Comparison of ENCODE assay signal across 9 cellular contexts in genomic region chr7:124856299-124856888, GRCh38.
A peak's percentile ranks its signal among the peaks of the same experiment; 100 is the strongest.
DNase-seq lines count a peak whose midpoint lies in the region; ATAC-seq, FAIRE-seq and TF ChIP-seq lines count a peak whose summit lies in the region.
"Had no signal": no experiment of that assay in that cellular context is flagged by ENCODE, and none has a peak within 500 bp of the region (broad histone marks: within the 10 kb centered on the region; RNA-seq: fewer than 3 reads in every experiment).

No MANE protein-coding gene starts in this region.

- in situ Hi-C loops in astrocyte of the spinal cord (cut with HindIII; ENCODE audit: low sequenced_read_pairs): no loop called here
- in situ Hi-C loops in HepG2 (cut with HindIII; ENCODE audit: extremely low pct_ligation_motif_present, low pct_unique_long_range_greater_than_20kb): loop anchor here (10.0 kb wide), 1 partner anchor 702 kb away; no protein-coding TSS in a partner anchor

- H3K9ac ChIP-seq in HepG2 (ENCODE audit: insufficient read depth, low read depth, low read length): no peak overlapping the region
- H3K9ac ChIP-seq: BLaER1 treated with 17β-estradiol and CSF1 and Interleukin-3, amounts not matched to agents 10 nM and 100 nM had no signal

- no peak overlapping the region for H3K27ac ChIP-seq in HepG2 (ENCODE audit: extremely low read length, insufficient read depth, low read length)
- H3K27ac ChIP-seq: BLaER1 treated with 17β-estradiol and CSF1 and Interleukin-3, amounts not matched to agents 10 nM and 100 nM had no signal

- TF ChIP-seq EP300 in HepG2 (IDR thresholded peaks at IDR 0.05; ENCODE audit: low read depth in 2 of 2, low read length in 2 of 2) (no peak), HepG2 (CRISPR knock-in tag; IDR thresholded peaks at IDR 0.05; ENCODE audit: borderline replicate concordance) (no peak)

- CTCF ChIA-PET in HepG2 (lab: Yijun Ruan, JAX; ENCODE audit: low intra/inter-chr PET ratio, low total read pairs): interaction anchor here (1.1 to 1.9 kb wide), 3 partner anchors 701 to 755 kb away, joined by 3 to 6 read pairs (median 5); no protein-coding TSS in a partner anchor

- H3K4me3 ChIP-seq in astrocyte of the spinal cord (ENCODE audit: low read depth, low read length) (no peak overlapping the region), HepG2 (replicated peaks in 1 of 3; ENCODE audit: insufficient read depth in 1 of 3, low read depth in 2 of 3, low read length in 3 of 3) (no peak overlapping the region)
- H3K4me3 ChIP-seq: BLaER1 treated with 17β-estradiol and CSF1 and Interleukin-3, amounts not matched to agents 10 nM and 100 nM had no signal

- 0 out of 2 replicates have a peak, but pooled peaks have one; percentile 27 for TF ChIP-seq RAD21 in HepG2 (CRISPR knock-in tag; IDR thresholded peaks at IDR 0.05)

- no peak for TF ChIP-seq POLR2A in H54 (IDR thresholded peaks at IDR 0.05; ENCODE audit: low read depth, low read length)
- TF ChIP-seq POLR2A in HepG2 (IDR thresholded peaks at IDR 0.05; ENCODE audit: insufficient read depth in 1 of 2, low read depth in 2 of 2, low read length in 2 of 2): no peak

- POLR2A ChIA-PET in HepG2 (lab: Yijun Ruan, JAX): no interaction called here

- H2AFZ ChIP-seq in HepG2 (ENCODE audit: low read length): no peak overlapping the region

- no peaks in the 10 kb centered on the region for H3K4me1 ChIP-seq in HepG2 (ENCODE audit: insufficient read depth, low read length)
- H3K4me1 ChIP-seq: BLaER1 treated with 17β-estradiol and CSF1 and Interleukin-3, amounts not matched to agents 10 nM and 100 nM had no signal

- 85% methylated on average over 3 of the region's 3 CpGs for WGBS in HepG2 (ENCODE audit: low lambda C conversion rate)

- H3K79me2 ChIP-seq in HepG2 (ENCODE audit: insufficient read depth, low read length): no peaks in the 10 kb centered on the region

- FAIRE-seq in H54 (lab: Jason Lieb, UNC) (peak; percentile 88), HepG2 (lab: Jason Lieb, UNC) (peak; percentile 37)

- no peaks in the 10 kb centered on the region for H4K20me1 ChIP-seq in HepG2 (ENCODE audit: insufficient read depth, low read length)

- DNase-seq in NCI-H1436 (lab: John Stamatoyannopoulos, UW): peak; percentile 6
- no peak for DNase-seq in NCI-H1436 treated with DMSO at 0.1 percent for 48 hours (lab: John Stamatoyannopoulos, UW)
- DNase-seq in H54 (ENCODE audit: insufficient read length, low spot score): peak; percentile 2
- peak; percentile 25 for DNase-seq in NCI-H1417 treated with DMSO at 0.1 percent for 48 hours (lab: John Stamatoyannopoulos, UW)
- DNase-seq in astrocyte of the spinal cord (ENCODE audit: low read depth, low spot score): peak; percentile 59
- DNase-seq in HepG2 (ENCODE audit: low spot score): peak; percentile 37
- DNase-seq in stimulated activated CD4-positive, alpha-beta T cell treated with anti-CD3 and anti-CD28 coated beads, Interleukin-4, amount 100 ng/mL, for 24 hours: no peak

- no peaks in the 10 kb centered on the region for H3K9me3 ChIP-seq in HepG2 (ENCODE audit: low read length)

- intact Hi-C loops in HepG2 (cut with micrococcal nuclease; ENCODE audit: unreplicated experiment): loop anchor here (1.0 to 5.0 kb wide), 3 partner anchors 684 to 754 kb away; no protein-coding TSS in a partner anchor

- BruUV-seq in HepG2 (replicated peaks; lab: Mats Ljungman, UMichigan): no TSS peak

- H3K27me3 ChIP-seq in HepG2 (ENCODE audit: control insufficient read depth in 1 of 2, insufficient read depth in 2 of 2, low read length in 2 of 2): no peaks in the 10 kb centered on the region
- H3K27me3 ChIP-seq: BLaER1 treated with 17β-estradiol and CSF1 and Interleukin-3, amounts not matched to agents 10 nM and 100 nM had no signal

- H3K36me3 ChIP-seq in HepG2 (replicated peaks in 1 of 2; ENCODE audit: control insufficient read depth in 1 of 2, insufficient read depth in 2 of 2, low read length in 2 of 2): peaks cover 0 to 4% of the 10 kb centered on the region in 2 experiments; a peak in 1 of 5 replicates

- no peak overlapping the region for H3K4me2 ChIP-seq in HepG2 (ENCODE audit: low read depth, low read length)
- H3K4me2 ChIP-seq: BLaER1 treated with 17β-estradiol and CSF1 and Interleukin-3, amounts not matched to agents 10 nM and 100 nM had no signal

- TF ChIP-seq CTCF in astrocyte of the spinal cord (IDR thresholded peaks at IDR 0.05; ENCODE audit: low read depth, low read length) (peak; percentile 58), HepG2 (CRISPR knock-in tag; IDR thresholded peaks at IDR 0.05) (peak; percentile 54)

- ATAC-seq in HepG2 (peak; percentile 50; the same call in 1 of the 3 replicates), HG03571 (IDR thresholded peaks at IDR 0.05; ENCODE audit: unreplicated experiment) (no peak)

TF ChIP-seq in HepG2, 621 proteins besides CTCF, POLR2A, EP300 and RAD21:
- peak; percentile 45; the same call in 1 of the 2 replicates for TF ChIP-seq ARID3A (IDR thresholded peaks at IDR 0.05; ENCODE audit: low read depth, low read length)
- no peak for TF ChIP-seq MLX (CRISPR knock-in tag; IDR thresholded peaks at IDR 0.05)
- TF ChIP-seq ZNF512 (CRISPR knock-in tag; IDR thresholded peaks at IDR 0.05): no peak
- no peak for TF ChIP-seq TCF12 (IDR thresholded peaks at IDR 0.05)
- no peak for TF ChIP-seq TCF12 (CRISPR knock-in tag; IDR thresholded peaks at IDR 0.05)
- no peak for TF ChIP-seq ATRX (CRISPR knock-in tag; IDR thresholded peaks at IDR 0.05; ENCODE audit: borderline replicate concordance)
- peak; percentile 71 for TF ChIP-seq STAG1 (CRISPR knock-in tag; IDR thresholded peaks at IDR 0.05)

Comparison
In these comparisons a context has a peak if more than half of its experiments do, and no peak if none do; other contexts are left out.
1. DNase-seq: peak in NCI-H1436 (single experiment), H54 (single experiment), NCI-H1417 treated with DMSO at 0.1 percent for 48 hours (single experiment), astrocyte of the spinal cord (single experiment) and HepG2 (single experiment); none in NCI-H1436 treated with DMSO at 0.1 percent for 48 hours (single experiment) and stimulated activated CD4-positive, alpha-beta T cell treated with anti-CD3 and anti-CD28 coated beads, Interleukin-4, amount 100 ng/mL, for 24 hours (single experiment).